14 cellular contexts compared by ENCODE assay signal in genomic region chrX:114075073-114075673, GRCh38.
DNase-seq lines count a peak whose midpoint lies in the region; ATAC-seq, FAIRE-seq and TF ChIP-seq lines count a peak whose summit lies in the region.
"Had no signal": no experiment of that assay in that cellular context is flagged by ENCODE, and none has a peak within 500 bp of the region (broad histone marks: within the 10 kb centered on the region; RNA-seq: fewer than 3 reads in every experiment).

No MANE protein-coding gene starts in this region.

- H3K27ac ChIP-seq in cardiac muscle cell: no peak overlapping the region
- H3K27ac ChIP-seq in PC-3 (ENCODE audit: low read length): no peak overlapping the region
- no peak overlapping the region for H3K27ac ChIP-seq in endothelial cell of umbilical vein (ENCODE audit: insufficient read depth, low read depth, low read length)

- TF ChIP-seq CTCF in cardiac muscle cell (IDR thresholded peaks at IDR 0.05; ENCODE audit: low read depth, low read length) (peak; percentile 25), PC-3 (conservative IDR thresholded peaks at IDR 0.05; ENCODE audit: low read depth, low read length) (peak; percentile 49; the same call in 1 of the 2 replicates), endothelial cell of umbilical vein (IDR thresholded peaks at IDR 0.05; ENCODE audit: extremely low read depth in 1 of 2, insufficient read depth in 1 of 2, low read depth in 1 of 2, low read length in 2 of 2) (no peak), type B pancreatic cell (conservative IDR thresholded peaks at IDR 0.05) (peak; percentile 79)

- DNase-seq in cardiac muscle cell (ENCODE audit: low read depth in 1 of 2, low spot score in 1 of 2): no peak
- no peak for DNase-seq in Right ventricle myocardium superior
- no peak for DNase-seq in PC-3
- peak; percentile 0 for DNase-seq in endothelial cell of umbilical vein (ENCODE audit: low read depth, low spot score)
- no peak for DNase-seq in type B pancreatic cell (ENCODE audit: extremely low spot score, unreplicated experiment)
- DNase-seq in activated CD4-positive, alpha-beta T cell treated with anti-CD3 and anti-CD28 coated beads, Interleukin-2, amount 10 ng/mL, durations not matched to agents 7 days and 5 days: no peak
- DNase-seq in NCI-H510A treated with DMSO at 0.1 percent for 48 hours (lab: John Stamatoyannopoulos, UW): no peak
- DNase-seq: amniotic stem cell; MG63; stimulated activated CD4-positive, alpha-beta T cell treated with anti-CD3 and anti-CD28 coated beads, Interleukin-1b, Interleukin-23, amount 100 ng/mL, for 48 hours had no signal

- H3K4me1 ChIP-seq in cardiac muscle cell (ENCODE audit: low read depth) (no peaks in the 10 kb centered on the region), PC-3 (ENCODE audit: insufficient read depth, low read length) (no peaks in the 10 kb centered on the region), endothelial cell of umbilical vein (ENCODE audit: control insufficient read depth, extremely low read depth, insufficient read depth, low read length) (no peaks in the 10 kb centered on the region)

- no peak overlapping the region for H2AFZ ChIP-seq in PC-3 (ENCODE audit: low read length)
- no peak overlapping the region for H2AFZ ChIP-seq in endothelial cell of umbilical vein (ENCODE audit: low read depth, low read length)

- H3K27me3 ChIP-seq in cardiac muscle cell: no peaks in the 10 kb centered on the region
- no peaks in the 10 kb centered on the region for H3K27me3 ChIP-seq in PC-3 (ENCODE audit: low read length)
- H3K27me3 ChIP-seq in endothelial cell of umbilical vein (ENCODE audit: control insufficient read depth in 2 of 2, insufficient read depth in 2 of 2, low read length in 2 of 2): no peaks in the 10 kb centered on the region
- H3K27me3 ChIP-seq: MG63 had no signal

- no peaks in the 10 kb centered on the region for H3K79me2 ChIP-seq in PC-3 (ENCODE audit: low read length)
- H3K79me2 ChIP-seq in endothelial cell of umbilical vein (ENCODE audit: control insufficient read depth, insufficient read depth, low read length): no peaks in the 10 kb centered on the region

- no peak overlapping the region for H3K27ac Mint-ChIP-seq in type B pancreatic cell
- H3K27ac Mint-ChIP-seq in activated CD4-positive, alpha-beta T cell treated with anti-CD3 and anti-CD28 coated beads, Interleukin-2, amount 10 ng/mL, durations not matched to agents 7 days and 5 days: no peak overlapping the region
- H3K27ac Mint-ChIP-seq: stimulated activated naive CD8-positive, alpha-beta T cell treated with anti-CD3 and anti-CD28 coated beads, Interleukin-15, Interleukin-2, amounts not matched to agents 100 ng/mL and 50 ng/mL, for 24 hours; T-helper 2 cell treated with Interferon-gamma antibody and Interleukin-4, amounts not matched to agents 5 μg/mL and 100 μg/mL, for 36 hours had no signal

- POLR2A ChIA-PET in PC-3 (lab: Charles Lee; ENCODE audit: unreplicated experiment): no interaction called here
- POLR2A ChIA-PET in endothelial cell of umbilical vein (lab: Charles Lee): no interaction called here
- POLR2A ChIA-PET in activated CD4-positive, alpha-beta T cell treated with anti-CD3 and anti-CD28 coated beads, Interleukin-2, amount 10 ng/mL, durations not matched to agents 7 days and 5 days (lab: Charles Lee): no interaction called here

- H3K4me2 ChIP-seq in PC-3 (ENCODE audit: low read length) (no peak overlapping the region), endothelial cell of umbilical vein (ENCODE audit: insufficient read depth, low read length) (no peak overlapping the region)

- no peaks in the 10 kb centered on the region for H3K27me3 Mint-ChIP-seq in type B pancreatic cell
- H3K27me3 Mint-ChIP-seq in activated CD4-positive, alpha-beta T cell treated with anti-CD3 and anti-CD28 coated beads, Interleukin-2, amount 10 ng/mL, durations not matched to agents 7 days and 5 days: no peaks in the 10 kb centered on the region
- H3K27me3 Mint-ChIP-seq: stimulated activated naive CD8-positive, alpha-beta T cell treated with anti-CD3 and anti-CD28 coated beads, Interleukin-15, Interleukin-2, amounts not matched to agents 100 ng/mL and 50 ng/mL, for 24 hours had no signal

- CTCF ChIA-PET in PC-3 (lab: Charles Lee) (no interaction called here), endothelial cell of umbilical vein (lab: Charles Lee) (no interaction called here)
- CTCF ChIA-PET in activated CD4-positive, alpha-beta T cell treated with anti-CD3 and anti-CD28 coated beads, Interleukin-2, amount 10 ng/mL, durations not matched to agents 7 days and 5 days (lab: Charles Lee): interaction anchor here (0.7 kb wide), 1 partner anchor 13 kb away, joined by 3 read pairs; no protein-coding TSS in a partner anchor

- intact Hi-C loops in Right ventricle myocardium superior (cut with DNase I) (no loop called here), PC-3 (cut with micrococcal nuclease) (no loop called here), endothelial cell of umbilical vein (cut with micrococcal nuclease) (no loop called here)

- no peak for TF ChIP-seq POLR2A in endothelial cell of umbilical vein (IDR thresholded peaks at IDR 0.05; ENCODE audit: low read depth, low read length)

- H3K36me3 Mint-ChIP-seq in type B pancreatic cell: no peaks in the 10 kb centered on the region
- no peaks in the 10 kb centered on the region for H3K36me3 Mint-ChIP-seq in activated CD4-positive, alpha-beta T cell treated with anti-CD3 and anti-CD28 coated beads, Interleukin-2, amount 10 ng/mL, durations not matched to agents 7 days and 5 days (ENCODE audit: low read depth)

- ATAC-seq in Right ventricle myocardium superior (ENCODE audit: poor library complexity) (no peak), PC-3 (no peak), GM19455 (IDR thresholded peaks at IDR 0.05; ENCODE audit: unreplicated experiment) (no peak)

- H3K9me3 ChIP-seq in cardiac muscle cell (ENCODE audit: low read depth): no peaks in the 10 kb centered on the region
- no peaks in the 10 kb centered on the region for H3K9me3 ChIP-seq in PC-3 (ENCODE audit: low read length)
- H3K9me3 ChIP-seq in endothelial cell of umbilical vein (replicated peaks; ENCODE audit: control insufficient read depth, insufficient read depth, low read length): no peaks in the 10 kb centered on the region
- H3K9me3 ChIP-seq: MG63 had no signal

- no peaks in the 10 kb centered on the region for H3K9me2 ChIP-seq in PC-3 (replicated peaks; ENCODE audit: low read length)

- no peaks in the 10 kb centered on the region for H4K20me1 ChIP-seq in PC-3 (ENCODE audit: low read length)
- H4K20me1 ChIP-seq in endothelial cell of umbilical vein (replicated peaks; ENCODE audit: control insufficient read depth, extremely low read depth, insufficient read depth, low read length): no peaks in the 10 kb centered on the region

- no peaks in the 10 kb centered on the region for H3K9me3 Mint-ChIP-seq in type B pancreatic cell
- H3K9me3 Mint-ChIP-seq in activated CD4-positive, alpha-beta T cell treated with anti-CD3 and anti-CD28 coated beads, Interleukin-2, amount 10 ng/mL, durations not matched to agents 7 days and 5 days: no peaks in the 10 kb centered on the region
- H3K9me3 Mint-ChIP-seq: stimulated activated naive CD8-positive, alpha-beta T cell treated with anti-CD3 and anti-CD28 coated beads, Interleukin-15, Interleukin-2, amounts not matched to agents 100 ng/mL and 50 ng/mL, for 24 hours had no signal

- H3K9ac ChIP-seq in PC-3 (ENCODE audit: low read length) (no peak overlapping the region), endothelial cell of umbilical vein (replicated peaks; ENCODE audit: extremely low read depth, insufficient read depth, low read length) (no peak overlapping the region)

- H3K4me3 ChIP-seq in cardiac muscle cell: no peak overlapping the region
- H3K4me3 ChIP-seq in PC-3 (ENCODE audit: low read length): no peak overlapping the region
- H3K4me3 ChIP-seq in endothelial cell of umbilical vein (replicated peaks in 1 of 3; ENCODE audit: insufficient read depth in 1 of 3, low read depth in 1 of 3, low read length in 3 of 3): no peak overlapping the region
- H3K4me3 ChIP-seq: MG63 had no signal

- no peak for FAIRE-seq in endothelial cell of umbilical vein (lab: Jason Lieb, UNC)
- FAIRE-seq: keratinocyte had no signal

- H3K4me1 Mint-ChIP-seq in type B pancreatic cell (ENCODE audit: unreplicated experiment): peaks cover 7% of the 10 kb centered on the region
- no peaks in the 10 kb centered on the region for H3K4me1 Mint-ChIP-seq in activated CD4-positive, alpha-beta T cell treated with anti-CD3 and anti-CD28 coated beads, Interleukin-2, amount 10 ng/mL, durations not matched to agents 7 days and 5 days

- dilution Hi-C loops in endothelial cell of umbilical vein (cut with MboI; ENCODE audit: extremely low pct_ligation_motif_present, low sequenced_read_pairs): no loop called here

- H3F3A ChIP-seq in PC-3 (ENCODE audit: low read length, unreplicated experiment): no peaks in the 10 kb centered on the region

- no peaks in the 10 kb centered on the region for H3K9me1 ChIP-seq in endothelial cell of umbilical vein (replicated peaks; ENCODE audit: control insufficient read depth, extremely low read depth, insufficient read depth, low read length)

- H3K36me3 ChIP-seq in cardiac muscle cell: no peaks in the 10 kb centered on the region
- no peaks in the 10 kb centered on the region for H3K36me3 ChIP-seq in PC-3 (ENCODE audit: low read depth, low read length)
- H3K36me3 ChIP-seq in endothelial cell of umbilical vein (ENCODE audit: control insufficient read depth in 2 of 2, extremely low read depth in 1 of 2, insufficient read depth in 2 of 2, low read length in 2 of 2): no peaks in the 10 kb centered on the region
- H3K36me3 ChIP-seq: MG63 had no signal

- H3K4me3 Mint-ChIP-seq in type B pancreatic cell: no peak overlapping the region
- no peak overlapping the region for H3K4me3 Mint-ChIP-seq in activated CD4-positive, alpha-beta T cell treated with anti-CD3 and anti-CD28 coated beads, Interleukin-2, amount 10 ng/mL, durations not matched to agents 7 days and 5 days
- H3K4me3 Mint-ChIP-seq: stimulated activated naive CD8-positive, alpha-beta T cell treated with anti-CD3 and anti-CD28 coated beads, Interleukin-15, Interleukin-2, amounts not matched to agents 100 ng/mL and 50 ng/mL, for 24 hours; T-helper 2 cell treated with Interferon-gamma antibody and Interleukin-4, amounts not matched to agents 5 μg/mL and 100 μg/mL, for 36 hours had no signal

- BruUV-seq in PC-3 (replicated peaks; lab: Mats Ljungman, UMichigan) (no TSS peak), endothelial cell of umbilical vein (replicated peaks; lab: Mats Ljungman, UMichigan) (no TSS peak)

TF ChIP-seq in endothelial cell of umbilical vein, 7 proteins besides CTCF, POLR2A, EP300 and RAD21 (continues in another document):
- TF ChIP-seq EZH2 (IDR thresholded peaks at IDR 0.05; ENCODE audit: borderline replicate concordance, low read depth, low read length, severe bottlenecking) (no peak), GATA2 (IDR thresholded peaks at IDR 0.05; ENCODE audit: insufficient read depth, insufficient read length, low read depth, low read length) (no peak), FOS (IDR thresholded peaks at IDR 0.05; ENCODE audit: borderline replicate concordance, insufficient read depth, low read length) (no peak), JUN (IDR thresholded peaks at IDR 0.05; ENCODE audit: borderline replicate concordance, insufficient read depth, insufficient read length, low read depth) (no peak), MYC (IDR thresholded peaks at IDR 0.05; ENCODE audit: low read depth, low read length) (no peak)

Comparison
In these comparisons a context has a peak if more than half of its experiments do, and no peak if none do; other contexts are left out.
1. CTCF ChIP-seq: peak in cardiac muscle cell (single experiment), PC-3 (single experiment) and type B pancreatic cell (single experiment); none in endothelial cell of umbilical vein (0 of 2).